24 cellular contexts compared by ENCODE assay signal in genomic region chr3:136805795-136806194, GRCh38.
"Had no signal": no experiment of that assay in that cellular context is flagged by ENCODE, and none has a peak within 500 bp of the region (broad histone marks: within the 10 kb centered on the region; RNA-seq: fewer than 3 reads in every experiment).

No MANE protein-coding gene starts in this region.

- DNase-seq: activated CD4-positive, alpha-beta T cell treated with anti-CD3 and anti-CD28 coated beads, Interleukin-2, amount 10 ng/mL, durations not matched to agents 7 days and 5 days; activated CD4-positive, CD25-positive, alpha-beta regulatory T cell treated with anti-CD3 and anti-CD28 coated beads, Interleukin-2, amount 50 U/mL, for 72 hours; activated CD8-positive, alpha-beta T cell treated with anti-CD3 and anti-CD28 coated beads, Interleukin-2, amount 10 ng/mL, durations not matched to agents 7 days and 5 days; activated gamma-delta T cell; brain microvascular endothelial cell; caudate nucleus; dermis blood vessel endothelial cell; effector memory CD4-positive, alpha-beta T cell; gastrocnemius medialis; hippocampal formation; kidney glomerular epithelial cell; left ventricle myocardium superior; mammary epithelial cell; midbrain; psoas muscle; stimulated activated CD4-positive, alpha-beta T cell treated with anti-CD3 and anti-CD28 coated beads, Interleukin-4, amount 100 ng/mL, for 4 hours; stomach; WERI-Rb-1 had no signal

- H3K9me3 Mint-ChIP-seq: activated naive CD4-positive, alpha-beta T cell treated with anti-CD3 and anti-CD28 coated beads, Interleukin-2, amount 50 U/mL, for 72 hours; activated T-helper 1 cell treated with anti-CD3 and anti-CD28 coated beads, Interleukin-12 subunit alpha, Interleukin-12 subunit beta, Interleukin-2, Interleukin-4 antibody, amounts not matched to agents 30 ng/mL and 10 ng/mL and 1 ng/mL, durations not matched to agents 14 hours and 24 hours and 36 hours; natural killer cell treated with Interleukin-12 subunit alpha and Interleukin-12 subunit beta and Interleukin-15 and Interleukin-18, amount 100 ng/mL, for 72 hours had no signal

- ATAC-seq: activated CD8-positive, alpha-beta T cell treated with anti-CD3 and anti-CD28 coated beads, Interleukin-2, amount 10 ng/mL, durations not matched to agents 7 days and 5 days; activated naive CD4-positive, alpha-beta T cell treated with anti-CD3 and anti-CD28 coated beads, Interleukin-2, amount 50 U/mL, for 72 hours; esophagus mucosa; gastrocnemius medialis; left ventricle myocardium superior; natural killer cell treated with Interleukin-12 subunit alpha and Interleukin-12 subunit beta and Interleukin-15 and Interleukin-18, amount 100 ng/mL, for 72 hours; psoas muscle had no signal

- H3K4me1 Mint-ChIP-seq: activated CD4-positive, alpha-beta T cell treated with anti-CD3 and anti-CD28 coated beads, Interleukin-2, amount 10 ng/mL, durations not matched to agents 7 days and 5 days had no signal

- H3K27ac Mint-ChIP-seq: activated CD4-positive, alpha-beta T cell treated with anti-CD3 and anti-CD28 coated beads, Interleukin-2, amount 10 ng/mL, durations not matched to agents 7 days and 5 days; activated CD8-positive, alpha-beta T cell treated with anti-CD3 and anti-CD28 coated beads, Interleukin-2, amount 10 ng/mL, durations not matched to agents 7 days and 5 days; activated naive CD4-positive, alpha-beta T cell treated with anti-CD3 and anti-CD28 coated beads, Interleukin-2, amount 50 U/mL, for 72 hours; activated T-helper 1 cell treated with anti-CD3 and anti-CD28 coated beads, Interleukin-12 subunit alpha, Interleukin-12 subunit beta, Interleukin-2, Interleukin-4 antibody, amounts not matched to agents 30 ng/mL and 10 ng/mL and 1 ng/mL, durations not matched to agents 14 hours and 24 hours and 36 hours had no signal

- FAIRE-seq: endothelial cell of umbilical vein, TTC549 had no signal

- H3K4me3 Mint-ChIP-seq: activated CD4-positive, alpha-beta T cell treated with anti-CD3 and anti-CD28 coated beads, Interleukin-2, amount 10 ng/mL, durations not matched to agents 7 days and 5 days; activated CD8-positive, alpha-beta T cell treated with anti-CD3 and anti-CD28 coated beads, Interleukin-2, amount 10 ng/mL, durations not matched to agents 7 days and 5 days; activated T-helper 1 cell treated with anti-CD3 and anti-CD28 coated beads, Interleukin-12 subunit alpha, Interleukin-12 subunit beta, Interleukin-2, Interleukin-4 antibody, amounts not matched to agents 30 ng/mL and 10 ng/mL and 1 ng/mL, durations not matched to agents 14 hours and 24 hours and 36 hours; natural killer cell treated with Interleukin-12 subunit alpha and Interleukin-12 subunit beta and Interleukin-15 and Interleukin-18, amount 100 ng/mL, for 72 hours had no signal
